ENCODE assay signal across 20 cellular contexts in genomic region chr4:137359691-137360315, GRCh38.
A peak's percentile ranks its signal among the peaks of the same experiment; 100 is the strongest.
DNase-seq lines count a peak whose midpoint lies in the region; ATAC-seq, FAIRE-seq and TF ChIP-seq lines count a peak whose summit lies in the region.
"Had no signal": no experiment of that assay in that cellular context is flagged by ENCODE, and none has a peak within 500 bp of the region (broad histone marks: within the 10 kb centered on the region; RNA-seq: fewer than 3 reads in every experiment).

No MANE protein-coding gene starts in this region.

- no peaks in the 10 kb centered on the region for H4K20me1 ChIP-seq in H1 (replicated peaks in 1 of 2; ENCODE audit: control insufficient read depth in 1 of 2, insufficient read depth in 2 of 2, low read length in 2 of 2)

- intact Hi-C loops in activated CD4-positive, alpha-beta T cell treated with anti-CD3 and anti-CD28 coated beads for 36 hours (cut with DNase I, micrococcal nuclease), result no loop called here

- H2AK5ac ChIP-seq in H1 (ENCODE audit: low read depth, low read length), result no peak overlapping the region

- H3K14ac ChIP-seq in H1 (ENCODE audit: insufficient read length), result no peak overlapping the region

- H3K9me3 ChIP-seq in H1 (ENCODE audit: insufficient read depth in 2 of 2, low read depth in 1 of 2, low read length in 1 of 2), result no peaks in the 10 kb centered on the region

- H2BK15ac ChIP-seq in H1 (ENCODE audit: low read length), result no peak overlapping the region

- peaks cover 28% of the 10 kb centered on the region for H3K4me1 Mint-ChIP-seq in nephron
- H3K4me1 Mint-ChIP-seq in activated CD4-positive, alpha-beta T cell treated with anti-CD3 and anti-CD28 coated beads for 36 hours, result no peaks in the 10 kb centered on the region
- H3K4me1 Mint-ChIP-seq: naive thymus-derived CD4-positive, alpha-beta T cell; stimulated activated naive B cell treated with anti-CD40 and anti-IgM and Interleukin-4, amounts not matched to agents 10 μg/mL and 1 μg/mL and 100 μg/mL, for 72 hours had no signal

- CTCF ChIA-PET in H1 (lab: Charles Lee; ENCODE audit: partially characterized antibody), result interaction anchor here (1.4 kb wide), 1 partner anchor 18 kb away, joined by 4 read pairs; no protein-coding TSS in a partner anchor
- CTCF ChIA-PET in activated CD4-positive, alpha-beta T cell treated with anti-CD3 and anti-CD28 coated beads for 36 hours (lab: Charles Lee), result interaction anchor here (1.0 kb wide), 1 partner anchor 9 kb away, joined by 3 read pairs; no protein-coding TSS in a partner anchor

- DNase-seq in AG08395 (ENCODE audit: low spot score) (peak; percentile 23), NCI-H1694 (lab: John Stamatoyannopoulos, UW) (peak; percentile 31), H1 (ENCODE audit: low read depth in 1 of 2, low spot score in 2 of 2) (no peak), COR-L47 (lab: John Stamatoyannopoulos, UW) (no peak), NCI-H128 (lab: John Stamatoyannopoulos, UW; ENCODE audit: unreplicated experiment) (no peak), brain microvascular endothelial cell (no peak)
- no peak for DNase-seq in activated CD4-positive, alpha-beta T cell treated with anti-CD3 and anti-CD28 coated beads for 36 hours
- DNase-seq: ACHN; activated CD8-positive, alpha-beta memory T cell treated with anti-CD3 and anti-CD28 coated beads, Interleukin-2, amount 50 U/mL, for 48 hours; caudate nucleus; left lung; naive thymus-derived CD4-positive, alpha-beta T cell; NCI-H187; stimulated activated naive B cell treated with anti-CD40 and anti-IgM and Interleukin-4, amounts not matched to agents 10 μg/mL and 1 μg/mL and 100 μg/mL, for 72 hours; T-helper 2 cell had no signal

- H3K36me3 ChIP-seq in H1 (ENCODE audit: control insufficient read depth in 2 of 4, insufficient read depth in 4 of 4, low read length in 3 of 4) (no peaks in the 10 kb centered on the region), brain microvascular endothelial cell (replicated peaks) (no peaks in the 10 kb centered on the region)
- H3K36me3 ChIP-seq: left lung had no signal

- H2AFZ ChIP-seq in H1 (ENCODE audit: low read length), result peak overlapping the region; percentile 71; the same call in 1 of the 2 replicates

- WGBS in H1 (ENCODE audit: extremely low coverage in 1 of 2, insufficient coverage in 1 of 2, insufficient read length in 1 of 2, insufficient replicate concordance in 2 of 2, low coverage in 1 of 2, low lambda C conversion rate in 2 of 2, missing lambda C conversion rate in 1 of 2), 2 experiments, result 92% methylated on average over 2 of the region's 2 CpGs; no CpG with 5 or more reads in 1 of the 2 experiments

- no peaks in the 10 kb centered on the region for H3K79me2 ChIP-seq in H1 (ENCODE audit: control insufficient read depth in 1 of 2, insufficient read depth in 2 of 2, low read length in 2 of 2)

- H3K27me3 Mint-ChIP-seq in nephron (ENCODE audit: low read depth), result no peaks in the 10 kb centered on the region
- no peaks in the 10 kb centered on the region for H3K27me3 Mint-ChIP-seq in activated CD4-positive, alpha-beta T cell treated with anti-CD3 and anti-CD28 coated beads for 36 hours
- H3K27me3 Mint-ChIP-seq: activated naive CD8-positive, alpha-beta T cell; naive thymus-derived CD4-positive, alpha-beta T cell; stimulated activated naive B cell treated with anti-CD40 and anti-IgM and Interleukin-4, amounts not matched to agents 10 μg/mL and 1 μg/mL and 100 μg/mL, for 72 hours had no signal

- peak overlapping the region in 2 of 3 experiments; percentile 6 to 15 for H3K4me3 Mint-ChIP-seq in nephron
- no peak overlapping the region for H3K4me3 Mint-ChIP-seq in activated CD4-positive, alpha-beta T cell treated with anti-CD3 and anti-CD28 coated beads for 36 hours
- H3K4me3 Mint-ChIP-seq: activated naive CD8-positive, alpha-beta T cell; naive thymus-derived CD4-positive, alpha-beta T cell; stimulated activated naive B cell treated with anti-CD40 and anti-IgM and Interleukin-4, amounts not matched to agents 10 μg/mL and 1 μg/mL and 100 μg/mL, for 72 hours had no signal

- TF ChIP-seq EP300 in H1 (IDR thresholded peaks at IDR 0.05; ENCODE audit: borderline replicate concordance in 1 of 2, low read depth in 2 of 2, low read length in 2 of 2), result no peak

- H3K4ac ChIP-seq in H1 (replicated peaks; ENCODE audit: insufficient read length, low read depth, low read length), result no peak overlapping the region

- H2BK20ac ChIP-seq in H1 (ENCODE audit: low read length), result no peak overlapping the region

- H3K9ac ChIP-seq in H1 (replicated peaks in 1 of 4; ENCODE audit: extremely low read depth in 1 of 4, low read depth in 3 of 4, low read length in 3 of 4), result no peak overlapping the region

- no peak overlapping the region for H3K23ac ChIP-seq in H1 (ENCODE audit: insufficient read length)

- TF ChIP-seq POLR2A in H1 (IDR thresholded peaks at IDR 0.05; ENCODE audit: control extremely low read depth in 1 of 2, low read depth in 2 of 2, low read length in 2 of 2), result no peak

- no peak overlapping the region for H2BK5ac ChIP-seq in H1 (ENCODE audit: low read depth, low read length)

- H3K18ac ChIP-seq in H1 (ENCODE audit: extremely low read depth, low read length), result no peak overlapping the region

- no peaks in the 10 kb centered on the region for H3K27me3 ChIP-seq in H1 (replicated peaks in 1 of 4; ENCODE audit: control insufficient read depth in 3 of 4, extremely low read depth in 1 of 4, insufficient read depth in 3 of 4, low read length in 3 of 4)
- no peaks in the 10 kb centered on the region for H3K27me3 ChIP-seq in brain microvascular endothelial cell (replicated peaks)
- H3K27me3 ChIP-seq: left lung had no signal

- H3K9me3 Mint-ChIP-seq in nephron, result peaks cover 10% of the 10 kb centered on the region
- no peaks in the 10 kb centered on the region for H3K9me3 Mint-ChIP-seq in activated CD4-positive, alpha-beta T cell treated with anti-CD3 and anti-CD28 coated beads for 36 hours (ENCODE audit: low read depth)

- no peak overlapping the region for H4K5ac ChIP-seq in H1 (ENCODE audit: insufficient read length, low read depth, low read length)

- H3K4me3 ChIP-seq in H1 (ENCODE audit: extremely low read depth in 1 of 4, insufficient read depth in 2 of 4, low read depth in 3 of 4, low read length in 4 of 4) (no peak overlapping the region), brain microvascular endothelial cell (ENCODE audit: low read depth, low read length) (no peak overlapping the region)
- H3K4me3 ChIP-seq: left lung had no signal

- TF ChIP-seq RAD21 in H1 (IDR thresholded peaks at IDR 0.05 in 1 of 2, conservative IDR thresholded peaks at IDR 0.05 in 1 of 2; ENCODE audit: low read depth in 2 of 2, low read length in 2 of 2), result no peak

- H3K27ac Mint-ChIP-seq in nephron, result peak overlapping the region; percentile 94 to 99 (median 98)
- no peak overlapping the region for H3K27ac Mint-ChIP-seq in activated CD4-positive, alpha-beta T cell treated with anti-CD3 and anti-CD28 coated beads for 36 hours
- H3K27ac Mint-ChIP-seq: activated naive CD8-positive, alpha-beta T cell; naive thymus-derived CD4-positive, alpha-beta T cell; stimulated activated naive B cell treated with anti-CD40 and anti-IgM and Interleukin-4, amounts not matched to agents 10 μg/mL and 1 μg/mL and 100 μg/mL, for 72 hours had no signal

- peaks cover 9% of the 10 kb centered on the region for H3K36me3 Mint-ChIP-seq in nephron (ENCODE audit: low read depth)
- no peaks in the 10 kb centered on the region for H3K36me3 Mint-ChIP-seq in activated CD4-positive, alpha-beta T cell treated with anti-CD3 and anti-CD28 coated beads for 36 hours (ENCODE audit: low read depth)
- H3K36me3 Mint-ChIP-seq: activated naive CD8-positive, alpha-beta T cell; naive thymus-derived CD4-positive, alpha-beta T cell; stimulated activated naive B cell treated with anti-CD40 and anti-IgM and Interleukin-4, amounts not matched to agents 10 μg/mL and 1 μg/mL and 100 μg/mL, for 72 hours had no signal

- H2BK120ac ChIP-seq in H1 (replicated peaks; ENCODE audit: low read depth, low read length), result no peak overlapping the region

- no peak for TF ChIP-seq CTCF in H1 (IDR thresholded peaks at IDR 0.05; ENCODE audit: control extremely low read depth in 1 of 3, insufficient read depth in 1 of 3, low read depth in 1 of 3, low read length in 3 of 3)
- no peak for TF ChIP-seq CTCF in nephron (IDR thresholded peaks at IDR 0.05; ENCODE audit: unreplicated experiment in 3 of 3)
- TF ChIP-seq CTCF in brain microvascular endothelial cell (IDR thresholded peaks at IDR 0.05; ENCODE audit: low read depth, low read length, missing control alignments), result no peak

- ATAC-seq in activated CD4-positive, alpha-beta T cell treated with anti-CD3 and anti-CD28 coated beads for 36 hours, result no peak
- ATAC-seq: activated CD4-positive, CD25-positive, alpha-beta regulatory T cell treated with anti-CD3 and anti-CD28 coated beads, Interleukin-2, amount 50 U/mL, for 24 hours; left lung; naive thymus-derived CD4-positive, alpha-beta T cell; stimulated activated naive B cell treated with anti-CD40 and anti-IgM and Interleukin-4, amounts not matched to agents 10 μg/mL and 1 μg/mL and 100 μg/mL, for 72 hours had no signal

- H3K4me2 ChIP-seq in H1 (ENCODE audit: insufficient read depth in 1 of 2, low read depth in 2 of 2, low read length in 2 of 2), result no peak overlapping the region

- H3K27ac ChIP-seq in H1 (ENCODE audit: low read depth, low read length), result no peak overlapping the region
- H3K27ac ChIP-seq in brain microvascular endothelial cell, result no peak overlapping the region
- H3K27ac ChIP-seq: HL-60, left lung had no signal

- no peaks in the 10 kb centered on the region for H3K79me1 ChIP-seq in H1 (ENCODE audit: low read depth, low read length)

- H2BK12ac ChIP-seq in H1 (ENCODE audit: low read depth, low read length), result no peak overlapping the region

- POLR2A ChIA-PET in H1 (lab: Charles Lee; ENCODE audit: partially characterized antibody), result interaction anchor here (0.5 kb wide), 1 partner anchor 158 kb away, joined by 3 read pairs; no protein-coding TSS in a partner anchor
- POLR2A ChIA-PET in activated CD4-positive, alpha-beta T cell treated with anti-CD3 and anti-CD28 coated beads for 36 hours (lab: Charles Lee), result no interaction called here

- H3K4me1 ChIP-seq in H1 (replicated peaks in 1 of 4; ENCODE audit: control insufficient read depth in 3 of 4, insufficient read depth in 4 of 4, low read length in 3 of 4), result no peaks in the 10 kb centered on the region
- H3K4me1 ChIP-seq: left lung had no signal

- no peak overlapping the region for H3K56ac ChIP-seq in H1 (replicated peaks; ENCODE audit: insufficient read length, low read depth, low read length)

- in situ Hi-C loops in brain microvascular endothelial cell (cut with HindIII; ENCODE audit: low pct_ligation_motif_present, low sequenced_read_pairs), result no loop called here

- H4K91ac ChIP-seq in H1 (replicated peaks; ENCODE audit: insufficient read length, low read length), result no peak overlapping the region

- H3K23me2 ChIP-seq in H1 (ENCODE audit: low read depth, low read length), result no peaks in the 10 kb centered on the region

- FAIRE-seq in H1 (lab: Jason Lieb, UNC), result no peak
- FAIRE-seq: RCC 7860 had no signal

- no peak overlapping the region for H4K8ac ChIP-seq in H1 (ENCODE audit: extremely low read depth, insufficient read depth, low read length)

TF ChIP-seq in H1, 55 proteins besides CTCF, POLR2A, EP300 and RAD21 (continues in another document):
- TF ChIP-seq TEAD4 (IDR thresholded peaks at IDR 0.05; ENCODE audit: low read depth, low read length), result no peak
- TF ChIP-seq CHD2 (IDR thresholded peaks at IDR 0.05; ENCODE audit: low read length), result no peak
- TF ChIP-seq RFX5 (IDR thresholded peaks at IDR 0.05; ENCODE audit: borderline replicate concordance, low read depth, low read length), result no peak

Comparison
In these comparisons a context has a peak if more than half of its experiments do, and no peak if none do; other contexts are left out.
1. DNase-seq: peak in AG08395 (single experiment) and NCI-H1694 (single experiment); none in H1 (0 of 2), activated CD4-positive, alpha-beta T cell treated with anti-CD3 and anti-CD28 coated beads for 36 hours (single experiment), COR-L47 (single experiment), NCI-H128 (single experiment) and brain microvascular endothelial cell (single experiment).